ENCODE assay signal across 8 cellular contexts in genomic region chr6:119742188-119742803, GRCh38.
DNase-seq lines count a peak whose midpoint lies in the region; ATAC-seq, FAIRE-seq and TF ChIP-seq lines count a peak whose summit lies in the region.

No MANE protein-coding gene starts in this region.

- SMC1A ChIA-PET in GM12878 (lab: Charles Lee; ENCODE audit: uncharacterized antibody, unreplicated experiment), result interaction anchor here (0.9 to 1.9 kb wide), 3 partner anchors 235 to 392 kb away, joined by 3 to 7 read pairs (median 3); no protein-coding TSS in a partner anchor

- H3K9me3 Mint-ChIP-seq in GM23338 (no peaks in the 10 kb centered on the region), T-cell (no peaks in the 10 kb centered on the region)

- no peaks in the 10 kb centered on the region for H3K79me2 ChIP-seq in GM23338 (replicated peaks; ENCODE audit: insufficient read depth)
- H3K79me2 ChIP-seq in KMS-11 (ENCODE audit: insufficient read depth, low read depth), result no peaks in the 10 kb centered on the region
- H3K79me2 ChIP-seq in GM12878 (ENCODE audit: control insufficient read depth, insufficient read depth, low read length), result no peaks in the 10 kb centered on the region

- peak; percentile 85 for DNase-seq in GM23338 (ENCODE audit: low spot score)
- DNase-seq in T-cell, result peak in 30 of 34 experiments; percentile 6 to 50 (median 34)
- DNase-seq in GM12878 (ENCODE audit: low read depth, low spot score), result no peak
- DNase-seq in iris pigment epithelial cell (ENCODE audit: low read depth), result peak; percentile 25
- DNase-seq in stimulated activated CD4-positive, alpha-beta T cell treated with anti-CD3 and anti-CD28 coated beads, Interleukin-1b, Interleukin-23, amount 100 ng/mL, for 4 hours (ENCODE audit: low read depth in 2 of 2), result peak; percentile 24 to 41
- DNase-seq in GF-D8 (lab: John Stamatoyannopoulos, UW), result no peak

- no peaks in the 10 kb centered on the region for H3K4me1 Mint-ChIP-seq in GM23338
- H3K4me1 Mint-ChIP-seq in T-cell, result peaks cover 2 to 6% (median 5%) of the 10 kb centered on the region in 3 donors

- no peaks in the 10 kb centered on the region for H3K36me3 Mint-ChIP-seq in GM23338 (ENCODE audit: low read depth)
- no peaks in the 10 kb centered on the region for H3K36me3 Mint-ChIP-seq in T-cell

- H3K4me3 Mint-ChIP-seq in GM23338 (no peak overlapping the region), T-cell (no peak overlapping the region)

- H3F3A ChIP-seq in GM23338 (replicated peaks; ENCODE audit: low read depth), result no peaks in the 10 kb centered on the region

- H3K4me2 ChIP-seq in GM23338 (no peak overlapping the region), KMS-11 (no peak overlapping the region), GM12878 (ENCODE audit: control insufficient read depth, insufficient read depth) (no peak overlapping the region; the same call in 1 of the 2 replicates)

- H3K4me3 ChIP-seq in GM23338, result no peak overlapping the region
- no peak overlapping the region for H3K4me3 ChIP-seq in KMS-11 (IDR thresholded peaks at IDR 0.05; ENCODE audit: insufficient read depth, low read depth, low read length)
- no peak overlapping the region for H3K4me3 ChIP-seq in GM12878

- BruUV-seq in GM12878 (replicated peaks; lab: Mats Ljungman, UMichigan), result no TSS peak

- H3K27ac ChIP-seq in GM23338 (ENCODE audit: low read depth), result no peak overlapping the region
- H3K27ac ChIP-seq in KMS-11, result no peak overlapping the region
- no peak overlapping the region for H3K27ac ChIP-seq in GM12878 (ENCODE audit: control insufficient read depth, insufficient read depth)

- POLR2A ChIA-PET in T-cell (lab: Charles Lee) (interaction anchor here in 1 of 2 donors (0.6 kb wide), 1 partner anchor 452 kb away, joined by 3 read pairs; no protein-coding TSS in a partner anchor), GM12878 (lab: Charles Lee) (no interaction called here)

- TF ChIP-seq POLR2A in GM12878 (IDR thresholded peaks at IDR 0.05; ENCODE audit: low read depth, low read length), result no peak

- H3K4me1 ChIP-seq in GM23338 (ENCODE audit: insufficient read depth) (no peaks in the 10 kb centered on the region), KMS-11 (ENCODE audit: low read depth, poor library complexity, severe bottlenecking) (no peaks in the 10 kb centered on the region), GM12878 (ENCODE audit: control insufficient read depth, insufficient read depth, low read length) (no peaks in the 10 kb centered on the region)

- intact Hi-C loops in GM12878 (cut with micrococcal nuclease; ENCODE audit: unreplicated experiment), result loop anchor here (1.0 to 10.0 kb wide), 7 partner anchors 236 to 1565 kb away; no protein-coding TSS in a partner anchor

- no peaks in the 10 kb centered on the region for H3K9me3 ChIP-seq in GM12878 (replicated peaks; ENCODE audit: control insufficient read depth, insufficient read depth, low read length)

- H3K27me3 Mint-ChIP-seq in GM23338 (ENCODE audit: insufficient read depth, low read depth, poor library complexity), result peaks cover 3% of the 10 kb centered on the region
- H3K27me3 Mint-ChIP-seq in T-cell, result peaks cover 4 to 7% of the 10 kb centered on the region in 2 donors

- no peaks in the 10 kb centered on the region for H3K27me3 ChIP-seq in GM23338 (ENCODE audit: insufficient read depth)
- no peaks in the 10 kb centered on the region for H3K27me3 ChIP-seq in KMS-11 (ENCODE audit: insufficient read depth, low read depth)
- H3K27me3 ChIP-seq in GM12878 (replicated peaks in 1 of 2; ENCODE audit: control insufficient read depth in 2 of 2, insufficient read depth in 2 of 2, low read length in 1 of 2), result no peaks in the 10 kb centered on the region; a peak in 1 of 4 replicates

- peak overlapping the region; percentile 73; the same call in 1 of the 2 replicates for H2AFZ ChIP-seq in GM23338
- H2AFZ ChIP-seq in KMS-11 (ENCODE audit: low read depth), result peak overlapping the region; percentile 24; the same call in 1 of the 2 replicates
- peak overlapping the region; percentile 15 for H2AFZ ChIP-seq in GM12878 (ENCODE audit: control insufficient read depth, low read depth, low read length)

- WGBS in GM12878 (ENCODE audit: insufficient coverage, insufficient replicate concordance, low lambda C conversion rate, missing lambda C conversion rate), result 1% methylated on average over 6 of the region's 6 CpGs

- no peaks in the 10 kb centered on the region for H3K9me2 ChIP-seq in GM23338 (ENCODE audit: insufficient read depth)

- no peak overlapping the region for H3K27ac Mint-ChIP-seq in GM23338
- no peak overlapping the region for H3K27ac Mint-ChIP-seq in T-cell

- H3K36me3 ChIP-seq in GM23338 (ENCODE audit: insufficient read depth), result no peaks in the 10 kb centered on the region
- no peaks in the 10 kb centered on the region for H3K36me3 ChIP-seq in KMS-11 (ENCODE audit: insufficient read depth)
- no peaks in the 10 kb centered on the region for H3K36me3 ChIP-seq in GM12878 (ENCODE audit: control insufficient read depth in 2 of 2, insufficient read depth in 2 of 2, low read length in 1 of 2)

- peak; percentile 91 for FAIRE-seq in GM12878 (lab: Jason Lieb, UNC)

- CTCF ChIA-PET in T-cell (lab: Charles Lee), result interaction anchor here in 1 of 2 donors (0.6 to 1.1 kb wide), 2 partner anchors 8 to 750 kb away, joined by 3 to 4 read pairs; no protein-coding TSS in a partner anchor
- CTCF ChIA-PET in GM12878 (lab: Yijun Ruan, JAX), result interaction anchor here (0.6 to 3.0 kb wide), 13 partner anchors 12 to 595 kb away, joined by 3 to 15 read pairs (median 4); no protein-coding TSS in a partner anchor

- peak; percentile 71 for TF ChIP-seq CTCF in GM12874 (IDR thresholded peaks at IDR 0.05; ENCODE audit: insufficient read depth, low read depth, low read length)
- TF ChIP-seq CTCF in GM23338 (conservative IDR thresholded peaks at IDR 0.05; ENCODE audit: low read depth in 2 of 2), result peak; percentile 91
- TF ChIP-seq CTCF in KMS-11 (conservative IDR thresholded peaks at IDR 0.05; ENCODE audit: low read depth, low read length), result peak; percentile 77
- peak; percentile 82 to 85 (median 84) for TF ChIP-seq CTCF in GM12878 (IDR thresholded peaks at IDR 0.05 in 2 of 3, conservative IDR thresholded peaks at IDR 0.05 in 1 of 3; ENCODE audit: control insufficient read depth in 2 of 3, extremely low read depth in 1 of 3, insufficient read depth in 1 of 3, low read depth in 3 of 3, low read length in 3 of 3)

- peak; percentile 93 for ATAC-seq in GM23338
- ATAC-seq in T-cell (replicated peaks in 1 of 4), result peak in 2 of 4 experiments; percentile 40 to 66
- ATAC-seq in GM12878, result peak; percentile 98

- TF ChIP-seq EP300 in GM12878 (IDR thresholded peaks at IDR 0.05; ENCODE audit: borderline replicate concordance in 1 of 2, control insufficient read depth in 1 of 2, low read depth in 2 of 2, low read length in 2 of 2), result no peak

- in situ Hi-C loops in GM12878 (cut with MboI), result no loop called here

- H3K9ac ChIP-seq in KMS-11 (no peak overlapping the region), GM12878 (ENCODE audit: control insufficient read depth, insufficient read depth, low read length) (no peak overlapping the region)

- H4K20me1 ChIP-seq in GM23338 (replicated peaks; ENCODE audit: insufficient read depth), result no peaks in the 10 kb centered on the region
- H4K20me1 ChIP-seq in KMS-11 (ENCODE audit: insufficient read depth), result no peaks in the 10 kb centered on the region
- no peaks in the 10 kb centered on the region for H4K20me1 ChIP-seq in GM12878 (ENCODE audit: control insufficient read depth, insufficient read depth)

- RAD21 ChIA-PET in GM12878 (lab: Charles Lee; ENCODE audit: unreplicated experiment), result interaction anchor here (1.0 to 1.9 kb wide), 2 partner anchors 392 to 594 kb away, joined by 3 to 4 read pairs; no protein-coding TSS in a partner anchor

- TF ChIP-seq RAD21 in GM12878 (IDR thresholded peaks at IDR 0.05; ENCODE audit: insufficient read depth, low read depth, low read length), result peak; percentile 93

TF ChIP-seq in GM23338, 12 proteins besides CTCF, POLR2A, EP300 and RAD21 (continues in another document):
- TF ChIP-seq ETS1 (IDR thresholded peaks at IDR 0.05), result no peak
- no peak for TF ChIP-seq EZH2phosphoT487 (IDR thresholded peaks at IDR 0.05; ENCODE audit: unreplicated experiment)

TF ChIP-seq in GM12878, 131 proteins besides CTCF, POLR2A, EP300 and RAD21:
- TF ChIP-seq YY1 (IDR thresholded peaks at IDR 0.05; ENCODE audit: low read depth, low read length), result peak; percentile 59; the same call in 1 of the 2 replicates
- TF ChIP-seq SMC3 (IDR thresholded peaks at IDR 0.05; ENCODE audit: borderline replicate concordance, low read length), result peak; percentile 72
- TF ChIP-seq TBL1XR1 (IDR thresholded peaks at IDR 0.05; ENCODE audit: low read depth, low read length), result peak; percentile 23; the same call in 1 of the 2 replicates
- no peak for TF ChIP-seq CEBPZ (IDR thresholded peaks at IDR 0.05; ENCODE audit: low read depth, low read length)

Comparison
In these comparisons a context has a peak if more than half of its experiments do, and no peak if none do; other contexts are left out.
1. DNase-seq: peak in GM23338 (single experiment), T-cell (30 of 34), iris pigment epithelial cell (single experiment) and stimulated activated CD4-positive, alpha-beta T cell treated with anti-CD3 and anti-CD28 coated beads, Interleukin-1b, Interleukin-23, amount 100 ng/mL, for 4 hours (2 of 2); none in GM12878 (single experiment) and GF-D8 (single experiment).
2. H2AFZ ChIP-seq: peak in every context shown above with its lines; median percentile 73 in GM23338; 24 in KMS-11; 15 in GM12878.
3. Peak in every context shown above with its lines, with median percentiles within 50 percentile points of each other: CTCF ChIP-seq.